33 cellular contexts compared by ENCODE assay signal in the genomic region with DNA sequence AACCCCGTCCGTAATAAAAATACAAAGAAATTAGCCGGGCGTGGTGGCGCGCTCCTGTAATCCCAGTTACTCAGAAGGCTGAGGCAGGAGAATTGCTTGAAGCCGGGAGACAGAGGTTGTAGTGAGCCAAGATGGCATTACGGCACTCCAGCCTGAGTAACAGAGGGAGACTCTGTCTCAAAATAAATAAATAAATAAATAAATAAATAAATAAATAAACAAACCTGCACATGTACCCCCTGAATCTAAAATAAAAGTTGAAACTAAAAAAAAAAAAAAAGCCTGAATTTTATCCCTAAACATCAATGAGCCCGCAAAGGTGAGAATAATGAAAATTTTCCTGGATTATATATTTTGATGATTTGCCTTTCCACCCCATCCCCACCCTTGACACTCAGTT.
"Had no signal": no experiment of that assay in that cellular context is flagged by ENCODE, and none has a peak within 500 bp of the region (broad histone marks: within the 10 kb centered on the region; RNA-seq: fewer than 3 reads in every experiment).

No MANE protein-coding gene starts in this region.

- H3K4me3 ChIP-seq: adrenal gland, body of pancreas, coronary artery, esophagus squamous epithelium, gastroesophageal sphincter, heart right ventricle had no signal

- DNase-seq: activated CD4-positive, alpha-beta memory T cell treated with anti-CD3 and anti-CD28 coated beads for 36 hours; activated CD4-positive, alpha-beta T cell treated with anti-CD3 and anti-CD28 coated beads for 36 hours; activated CD4-positive, alpha-beta T cell treated with anti-CD3 and anti-CD28 coated beads, Interleukin-2, amount 10 ng/mL, durations not matched to agents 24 days and 14 days; activated CD4-positive, CD25-positive, alpha-beta regulatory T cell; activated CD4-positive, CD25-positive, alpha-beta regulatory T cell treated with anti-CD3 and anti-CD28 coated beads, Interleukin-2, amount 50 U/mL, for 72 hours; activated CD8-positive, alpha-beta memory T cell treated with anti-CD3 and anti-CD28 coated beads, Interleukin-2, amount 10 ng/mL, durations not matched to agents 7 days and 5 days; activated CD8-positive, alpha-beta memory T cell treated with anti-CD3 and anti-CD28 coated beads, Interleukin-2, amount 50 U/mL, for 48 hours; activated CD8-positive, alpha-beta T cell treated with anti-CD3 and anti-CD28 coated beads, Interleukin-2, amount 10 ng/mL, durations not matched to agents 7 days and 5 days; activated effector memory CD4-positive, alpha-beta T cell treated with Interleukin-2 at 50 U/mL for 16 hours; activated gamma-delta T cell treated with Interleukin-2 at 50 U/mL for 16 hours; activated naive CD4-positive, alpha-beta T cell treated with anti-CD3 and anti-CD28 coated beads, Interleukin-2, amount 50 U/mL, for 16 hours; activated naive CD4-positive, alpha-beta T cell treated with Interleukin-2 at 50 U/mL for 16 hours; activated T-cell treated with anti-CD3 and anti-CD28 coated beads for 4 hours; activated T-cell treated with anti-CD3 and anti-CD28 coated beads, Interleukin-2, amount 50 U/mL, for 24 hours; adrenal gland; amygdala; aorta; body of pancreas; caudate nucleus; effector CD4-positive, alpha-beta T cell; esophagus squamous epithelium; foreskin melanocyte; heart right ventricle; T-helper 1 cell; T-helper 17 cell; T1000 had no signal

- H3K36me3 ChIP-seq: adrenal gland had no signal

- H3K4me3 Mint-ChIP-seq: activated CD4-positive, alpha-beta memory T cell treated with anti-CD3 and anti-CD28 coated beads for 36 hours; activated CD4-positive, alpha-beta T cell treated with anti-CD3 and anti-CD28 coated beads for 36 hours; activated CD4-positive, alpha-beta T cell treated with anti-CD3 and anti-CD28 coated beads, Interleukin-2, amount 10 ng/mL, durations not matched to agents 24 days and 14 days; activated CD8-positive, alpha-beta memory T cell treated with anti-CD3 and anti-CD28 coated beads, Interleukin-2, amount 10 ng/mL, durations not matched to agents 7 days and 5 days; activated CD8-positive, alpha-beta T cell treated with anti-CD3 and anti-CD28 coated beads, Interleukin-2, amount 10 ng/mL, durations not matched to agents 7 days and 5 days; activated naive CD8-positive, alpha-beta T cell; activated T-cell treated with anti-CD3 and anti-CD28 coated beads, Interleukin-2, amount 50 U/mL, for 24 hours; activated T-helper 17 cell treated with anti-CD3 and anti-CD28 coated beads, Interleukin-2, amount 50 U/mL, for 72 hours; dendritic cell treated with granulocyte-macrophage colony-stimulating factor and Interleukin-4, amounts not matched to agents 40 ng/mL and 50 ng/mL, for 4 days; T-helper 17 cell; T-helper 2 cell treated with Interferon-gamma antibody and Interleukin-4, amounts not matched to agents 5 μg/mL and 100 μg/mL, for 36 hours had no signal

- H3K9me3 ChIP-seq: adrenal gland, body of pancreas, esophagus squamous epithelium, gastroesophageal sphincter, heart right ventricle had no signal

- H3K27ac Mint-ChIP-seq: activated CD4-positive, alpha-beta memory T cell treated with anti-CD3 and anti-CD28 coated beads for 36 hours; activated CD4-positive, alpha-beta T cell treated with anti-CD3 and anti-CD28 coated beads for 36 hours; activated CD4-positive, alpha-beta T cell treated with anti-CD3 and anti-CD28 coated beads, Interleukin-2, amount 10 ng/mL, durations not matched to agents 24 days and 14 days; activated CD8-positive, alpha-beta memory T cell treated with anti-CD3 and anti-CD28 coated beads, Interleukin-2, amount 10 ng/mL, durations not matched to agents 7 days and 5 days; activated CD8-positive, alpha-beta T cell treated with anti-CD3 and anti-CD28 coated beads, Interleukin-2, amount 10 ng/mL, durations not matched to agents 7 days and 5 days; activated naive CD8-positive, alpha-beta T cell; activated T-cell treated with anti-CD3 and anti-CD28 coated beads, Interleukin-2, amount 50 U/mL, for 24 hours; activated T-helper 17 cell treated with anti-CD3 and anti-CD28 coated beads, Interleukin-2, amount 50 U/mL, for 72 hours; dendritic cell treated with granulocyte-macrophage colony-stimulating factor and Interleukin-4, amounts not matched to agents 40 ng/mL and 50 ng/mL, for 4 days; T-helper 17 cell; T-helper 2 cell treated with Interferon-gamma antibody and Interleukin-4, amounts not matched to agents 5 μg/mL and 100 μg/mL, for 36 hours had no signal

- ATAC-seq: activated CD4-positive, alpha-beta T cell treated with anti-CD3 and anti-CD28 coated beads for 36 hours; activated CD8-positive, alpha-beta memory T cell treated with anti-CD3 and anti-CD28 coated beads, Interleukin-2, amount 10 ng/mL, durations not matched to agents 7 days and 5 days; activated CD8-positive, alpha-beta T cell treated with anti-CD3 and anti-CD28 coated beads, Interleukin-2, amount 10 ng/mL, durations not matched to agents 7 days and 5 days; activated T-helper 17 cell treated with anti-CD3 and anti-CD28 coated beads, Interleukin-2, amount 50 U/mL, for 72 hours; body of pancreas; gastroesophageal sphincter; heart right ventricle; T-helper 17 cell had no signal

- H3K4me1 Mint-ChIP-seq: activated CD4-positive, alpha-beta T cell treated with anti-CD3 and anti-CD28 coated beads for 36 hours; activated CD4-positive, alpha-beta T cell treated with anti-CD3 and anti-CD28 coated beads, Interleukin-2, amount 10 ng/mL, durations not matched to agents 24 days and 14 days; activated CD8-positive, alpha-beta memory T cell treated with anti-CD3 and anti-CD28 coated beads, Interleukin-2, amount 10 ng/mL, durations not matched to agents 7 days and 5 days; activated T-helper 17 cell treated with anti-CD3 and anti-CD28 coated beads, Interleukin-2, amount 50 U/mL, for 72 hours; T-helper 17 cell had no signal

- H3K9me3 Mint-ChIP-seq: dendritic cell treated with granulocyte-macrophage colony-stimulating factor and Interleukin-4, amounts not matched to agents 40 ng/mL and 50 ng/mL, for 4 days had no signal

- H3K27me3 Mint-ChIP-seq: activated CD4-positive, alpha-beta memory T cell treated with anti-CD3 and anti-CD28 coated beads for 36 hours; activated CD4-positive, alpha-beta T cell treated with anti-CD3 and anti-CD28 coated beads for 36 hours; activated CD4-positive, alpha-beta T cell treated with anti-CD3 and anti-CD28 coated beads, Interleukin-2, amount 10 ng/mL, durations not matched to agents 24 days and 14 days; activated CD8-positive, alpha-beta memory T cell treated with anti-CD3 and anti-CD28 coated beads, Interleukin-2, amount 10 ng/mL, durations not matched to agents 7 days and 5 days; activated naive CD8-positive, alpha-beta T cell; activated T-cell treated with anti-CD3 and anti-CD28 coated beads, Interleukin-2, amount 50 U/mL, for 24 hours; activated T-helper 17 cell treated with anti-CD3 and anti-CD28 coated beads, Interleukin-2, amount 50 U/mL, for 72 hours; dendritic cell treated with granulocyte-macrophage colony-stimulating factor and Interleukin-4, amounts not matched to agents 40 ng/mL and 50 ng/mL, for 4 days; T-helper 17 cell had no signal

- H3K36me3 Mint-ChIP-seq: activated CD4-positive, alpha-beta memory T cell treated with anti-CD3 and anti-CD28 coated beads for 36 hours; activated CD8-positive, alpha-beta memory T cell treated with anti-CD3 and anti-CD28 coated beads, Interleukin-2, amount 10 ng/mL, durations not matched to agents 7 days and 5 days; activated naive CD8-positive, alpha-beta T cell had no signal

- H3K4me1 ChIP-seq: adrenal gland, body of pancreas, esophagus squamous epithelium, gastroesophageal sphincter, heart right ventricle had no signal

- H3K27me3 ChIP-seq: adrenal gland, body of pancreas, esophagus squamous epithelium, gastroesophageal sphincter, heart right ventricle had no signal

- H3K27ac ChIP-seq: adrenal gland, body of pancreas, coronary artery, epithelial cell of prostate, esophagus squamous epithelium, gastroesophageal sphincter, heart right ventricle had no signal
